ENCODE assay signal across 25 cellular contexts in the genomic region with DNA sequence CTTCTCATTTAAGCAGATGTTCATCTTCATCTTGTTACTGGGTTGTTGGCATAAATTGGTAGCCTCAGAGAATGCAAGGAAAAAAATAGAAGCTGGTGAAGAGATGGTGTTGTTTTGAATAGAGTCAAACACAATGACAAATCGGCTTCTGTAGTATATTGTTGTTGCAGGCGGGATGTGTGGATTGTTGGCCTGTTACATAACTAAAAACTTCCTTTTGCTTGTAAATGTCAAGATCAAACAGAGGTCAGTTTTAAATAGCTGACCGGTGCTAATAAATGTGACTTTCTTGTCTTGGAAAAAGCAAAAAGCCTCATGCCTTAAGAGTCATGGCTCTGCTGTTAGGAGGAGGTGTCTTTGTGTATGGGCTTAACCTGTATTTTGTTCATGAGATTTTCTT. TPM values are rescaled to one million over a fixed set of nuclear protein-coding genes. Genes with fewer than 3 reads are reported as not detected.
A peak's percentile ranks its signal among the peaks of the same experiment; 100 is the strongest.
DNase-seq lines count a peak whose midpoint lies in the region; ATAC-seq and TF ChIP-seq lines count a peak whose summit lies in the region.
"Had no signal": no experiment of that assay in that cellular context is flagged by ENCODE, and none has a peak within 500 bp of the region (broad histone marks: within the 10 kb centered on the region; RNA-seq: fewer than 3 reads in every experiment).

No MANE protein-coding gene starts in this region.

- in situ Hi-C loops in SK-MEL-5 (cut with HindIII; ENCODE audit: low pct_unique_long_range_greater_than_20kb, low sequenced_read_pairs) = loop anchor here (25.0 kb wide), 1 partner anchor 425 kb away; no protein-coding TSS in a partner anchor
- in situ Hi-C loops in gastrocnemius medialis (cut with MboI; ENCODE audit: low sequenced_read_pairs in 4 of 4) = no loop called here

- H3K4me1 ChIP-seq in CD8-positive, alpha-beta T cell (ENCODE audit: insufficient read depth, low read length) = no peaks in the 10 kb centered on the region
- H3K4me1 ChIP-seq in SJCRH30 (no peaks in the 10 kb centered on the region), gastrocnemius medialis (peaks cover 1 to 18% of the 10 kb centered on the region in 2 donors)

- no peak for TF ChIP-seq CTCF in dorsolateral prefrontal cortex (IDR thresholded peaks at IDR 0.05 in 54 of 56, conservative IDR thresholded peaks at IDR 0.05 in 2 of 56; ENCODE audit: low read depth in 1 of 56, partially characterized antibody in 56 of 56)
- no peak for TF ChIP-seq CTCF in CD8-positive, alpha-beta T cell (IDR thresholded peaks at IDR 0.05)
- no peak for TF ChIP-seq CTCF in gastrocnemius medialis (IDR thresholded peaks at IDR 0.05 in 4 of 5, conservative IDR thresholded peaks at IDR 0.05 in 1 of 5)

- H3K4me1 Mint-ChIP-seq in CD8-positive, alpha-beta T cell (ENCODE audit: low read depth) = no peaks in the 10 kb centered on the region

- no peak for ATAC-seq in HG03025 (IDR thresholded peaks at IDR 0.05; ENCODE audit: low FRiP score, unreplicated experiment)
- no peak for ATAC-seq in CD8-positive, alpha-beta T cell
- ATAC-seq in gastrocnemius medialis = no peak
- ATAC-seq: Panc1 had no signal

- DNase-seq in SK-MEL-5 (ENCODE audit: low read depth, low spot score) (peak; percentile 14), dorsolateral prefrontal cortex (no peak), left kidney (ENCODE audit: low read depth, low spot score) (peak; percentile 6), SJCRH30 (no peak), gastrocnemius medialis (no peak)
- DNase-seq in CD8-positive, alpha-beta T cell = no peak
- DNase-seq: HCEC 1CT, NCI-H1092 treated with DMSO at 0.1 percent for 48 hours, NCI-H1436, NCI-H187, NCI-H2081 treated with DMSO at 0.1 percent for 48 hours, NCI-H2171, NCI-H226, NCI-H510A, NCI-H69, SHP77 treated with DMSO at 0.1 percent for 48 hours, SK-N-SH, SW 1271 had no signal

- H3K27me3 ChIP-seq in dorsolateral prefrontal cortex (no peaks in the 10 kb centered on the region), SJCRH30 (no peaks in the 10 kb centered on the region), gastrocnemius medialis (no peaks in the 10 kb centered on the region)
- H3K27me3 ChIP-seq in CD8-positive, alpha-beta T cell (ENCODE audit: insufficient read depth, low read length) = no peaks in the 10 kb centered on the region

- intact Hi-C loops in dorsolateral prefrontal cortex (cut with DNase I) = loop anchor here in 1 of 2 donors (10.0 kb wide), 1 partner anchor 322 kb away; a partner anchor contains a TSS
- intact Hi-C loops in CD8-positive, alpha-beta T cell (cut with DNase I, micrococcal nuclease) = no loop called here
- intact Hi-C loops in gastrocnemius medialis (cut with DNase I; ENCODE audit: low total_unique reads) = no loop called here

- no peaks in the 10 kb centered on the region for H3K9me3 ChIP-seq in CD8-positive, alpha-beta T cell (ENCODE audit: low read length)
- H3K9me3 ChIP-seq in SJCRH30 (replicated peaks) (no peaks in the 10 kb centered on the region), gastrocnemius medialis (no peaks in the 10 kb centered on the region)
- H3K9me3 ChIP-seq: SK-N-SH had no signal

- H3K27me3 Mint-ChIP-seq in CD8-positive, alpha-beta T cell (ENCODE audit: low read depth) = no peaks in the 10 kb centered on the region

- H3K27ac Mint-ChIP-seq in CD8-positive, alpha-beta T cell = no peak overlapping the region

- TF ChIP-seq POLR2A in gastrocnemius medialis (IDR thresholded peaks at IDR 0.05) = no peak

- H3K9me3 Mint-ChIP-seq in CD8-positive, alpha-beta T cell = no peaks in the 10 kb centered on the region

- H3K27ac ChIP-seq in dorsolateral prefrontal cortex (peak overlapping the region in 39 of 59 donors; percentile 1 to 79 (median 44)), SJCRH30 (no peak overlapping the region), gastrocnemius medialis (no peak overlapping the region)
- no peak overlapping the region for H3K27ac ChIP-seq in CD8-positive, alpha-beta T cell (ENCODE audit: low read depth, low read length)
- H3K27ac ChIP-seq: HL-60, RWPE1 had no signal

- no peaks in the 10 kb centered on the region for H3K36me3 Mint-ChIP-seq in CD8-positive, alpha-beta T cell

- H3K4me3 ChIP-seq in dorsolateral prefrontal cortex (no peak overlapping the region), SJCRH30 (no peak overlapping the region), gastrocnemius medialis (no peak overlapping the region)
- no peak overlapping the region for H3K4me3 ChIP-seq in CD8-positive, alpha-beta T cell (ENCODE audit: low read depth, low read length)

- no peak overlapping the region for H3K4me3 Mint-ChIP-seq in CD8-positive, alpha-beta T cell

- CTCF ChIA-PET in CD8-positive, alpha-beta T cell (lab: Charles Lee) = no interaction called here

- POLR2A ChIA-PET in CD8-positive, alpha-beta T cell (lab: Charles Lee) = no interaction called here

- no peaks in the 10 kb centered on the region for H3K36me3 ChIP-seq in CD8-positive, alpha-beta T cell (ENCODE audit: insufficient read depth, low read length)
- no peaks in the 10 kb centered on the region for H3K36me3 ChIP-seq in SJCRH30
- H3K36me3 ChIP-seq in gastrocnemius medialis = no peaks in the 10 kb centered on the region

RNA-seq across cellular contexts. Expression of a gene that starts 59.2 kb away (rescaled TPM):
- total RNA-seq in SK-MEL-5 (2014; rRNA removed; shearing (Covaris generic)) = not detected in 2 replicates
- polyA plus RNA-seq in SK-MEL-5 (2015; cell fraction: cytosol; rRNA removed) = not detected in 2 replicates
- not detected in 2 replicates for polyA plus RNA-seq in SK-MEL-5 (2015; cell fraction: nucleus; rRNA removed)
- total RNA-seq in dorsolateral prefrontal cortex = under 1 TPM in 9 of 120 experiments, not detected in 111; 0.45 to 0.67 (median 0.55) TPM
- total RNA-seq in CD8-positive, alpha-beta T cell = not detected
- total RNA-seq in SJCRH30 (2014; rRNA removed; shearing (Covaris generic)) = not detected in 2 replicates
- total RNA-seq in gastrocnemius medialis = not detected
- total RNA-seq: OCI-LY7 had no signal
- polyA plus RNA-seq: BJ, H1, SK-N-SH had no signal

Comparison
In these comparisons a context has a peak if more than half of its experiments do, and no peak if none do; other contexts are left out.
1. DNase-seq: peak in SK-MEL-5 (single experiment) and left kidney (single experiment); none in dorsolateral prefrontal cortex (0 of 10), CD8-positive, alpha-beta T cell (0 of 7), SJCRH30 (0 of 2) and gastrocnemius medialis (0 of 2).
2. H3K27ac ChIP-seq: peak in dorsolateral prefrontal cortex (39 of 59); none in CD8-positive, alpha-beta T cell (single experiment), SJCRH30 (single experiment) and gastrocnemius medialis (0 of 4).